Comparison of ENCODE assay signal across 8 cellular contexts in genomic region chr10:26697163-26697921, GRCh38. TPM values are rescaled to one million over a fixed set of nuclear protein-coding genes. Genes with fewer than 3 reads are reported as not detected.
DNase-seq lines count a peak whose midpoint lies in the region.

PDSS1 (plus strand) TSS chr10:26697701; CDS start chr10:26697712, 11 bp downstream.

- DNase-seq in GF-D8 (lab: John Stamatoyannopoulos, UW) (peak; percentile 37), GM23248 (peak; percentile 84), LHCN-M2 (ENCODE audit: low read depth) (peak; percentile 58), SW 1271 (lab: John Stamatoyannopoulos, UW) (peak; percentile 48 to 68), cardiac septum (ENCODE audit: low spot score) (peak; percentile 91), posterior cingulate gyrus (peak; percentile 70 to 96 (median 78)), ureter (ENCODE audit: low spot score) (peak; percentile 79)
- DNase-seq in activated naive CD8-positive, alpha-beta T cell treated with anti-CD3 and anti-CD28 coated beads, Interleukin-2, amount 50 U/mL, for 16 hours (ENCODE audit: low read depth, low spot score) = peak; percentile 32

- H3F3A ChIP-seq in GM23248 (ENCODE audit: insufficient read depth) = no peaks in the 10 kb centered on the region

- H3K27me3 ChIP-seq in GM23248 (replicated peaks; ENCODE audit: insufficient read depth) = no peaks in the 10 kb centered on the region

- peak within 1 kb of the TSS; percentile 96 for H2AFZ ChIP-seq in GM23248

- no peaks in the 10 kb centered on the region for H3K9me3 ChIP-seq in GM23248 (ENCODE audit: low read depth)

- peak within 1 kb of the TSS; percentile 79 for H3K9ac ChIP-seq in GM23248

- peaks cover 48% of the 10 kb centered on the region for H3K79me2 ChIP-seq in GM23248 (ENCODE audit: insufficient read depth)

- H3K4me2 ChIP-seq in GM23248 (ENCODE audit: unreplicated experiment) = peak within 1 kb of the TSS; percentile 87

- intact Hi-C loops in cardiac septum (cut with DNase I) (loop anchor here (1.0 kb wide), 1 partner anchor 163 kb away; the partner anchor contains the start of gene ABI1), posterior cingulate gyrus (cut with DNase I) (loop anchor here (2.0 kb wide), 1 partner anchor 163 kb away; the partner anchor contains the start of gene ABI1)

- H3K36me3 ChIP-seq in GM23248 (ENCODE audit: low read depth) = no peaks in the 10 kb centered on the region

- H4K20me1 ChIP-seq in GM23248 (ENCODE audit: insufficient read depth) = no peaks in the 10 kb centered on the region

- in situ Hi-C loops in GM23248 (cut with MboI) = loop anchor here (25.0 kb wide), 1 partner anchor 360 kb away; no protein-coding TSS in a partner anchor

- peaks cover 8% of the 10 kb centered on the region for H3K4me1 ChIP-seq in GM23248 (ENCODE audit: insufficient read depth)

- peak within 1 kb of the TSS; percentile 93 for H3K4me3 ChIP-seq in GM23248

- WGBS in GM23248 (ENCODE audit: low coverage in 1 of 2, low lambda C conversion rate in 2 of 2, missing lambda C conversion rate in 2 of 2), 2 experiments = 1 to 2% methylated on average over 42 to 55 of the region's 82 CpGs

- H3K27ac ChIP-seq in GM23248 = peak within 1 kb of the TSS; percentile 44

- H3K9me2 ChIP-seq in GM23248 (ENCODE audit: insufficient read depth) = no peaks in the 10 kb centered on the region

RNA-seq across cellular contexts. Expression of gene PDSS1, which starts in this region (rescaled TPM):
- 4.0 and 5.1 TPM in 2 replicates for total RNA-seq in GM23248 (2014; rRNA removed; shearing (Covaris generic))
- polyA plus RNA-seq in GM23248 (2016; fragmentation: Nextera tagmentation; extraction: Ambion mirVana) = 7.2 and 7.3 TPM in 2 replicates
- total RNA-seq in LHCN-M2 (2014; rRNA removed) (14.6 and 16.1 TPM in 2 replicates), cardiac septum (6.4 TPM), ureter (8.8 TPM)
- 4.2 TPM for polyA plus RNA-seq in LHCN-M2 (2012)

Comparison
In these comparisons a context has a peak if more than half of its experiments do, and no peak if none do; other contexts are left out.
1. Peak in every context shown above with its lines: DNase-seq, H3K4me3 ChIP-seq and H3K27ac ChIP-seq.
2. DNase-seq: peak in every context shown above with its lines; median percentile 91 in cardiac septum; 84 in GM23248; 79 in ureter; 78 in posterior cingulate gyrus; 58 in LHCN-M2; 58 in SW 1271; 37 in GF-D8; 32 in activated naive CD8-positive, alpha-beta T cell treated with anti-CD3 and anti-CD28 coated beads, Interleukin-2, amount 50 U/mL, for 16 hours.